ENCODE assay signal across 2 cellular contexts in the genomic region with DNA sequence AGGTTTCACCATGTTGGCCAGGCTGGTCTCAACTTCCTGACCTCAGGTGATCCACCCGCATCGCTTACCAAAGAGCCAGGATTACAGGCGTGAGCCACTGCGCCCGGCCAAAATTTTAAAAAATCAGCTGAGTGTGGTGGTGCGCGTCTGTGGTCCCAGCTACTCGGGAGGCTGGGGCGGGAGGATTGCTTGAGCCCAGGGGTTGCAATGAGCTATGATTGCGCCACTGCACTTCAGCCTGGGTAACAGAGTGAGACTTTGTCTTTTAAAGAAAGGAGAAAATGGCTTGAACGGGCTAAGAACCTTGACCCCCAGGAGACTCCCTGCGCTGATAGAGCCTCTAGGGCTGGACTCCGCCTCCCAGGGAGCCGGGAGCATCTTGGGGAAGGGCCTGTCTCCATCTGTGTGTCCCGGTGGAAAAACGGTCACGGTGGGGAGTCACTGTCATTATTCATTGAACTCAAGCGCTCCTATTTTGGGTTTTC.
TF ChIP-seq lines count a peak whose summit lies in the region.

No MANE protein-coding gene starts in this region.

TF ChIP-seq in K562, 482 proteins besides CTCF, POLR2A, EP300 and RAD21 (continued from another document):
- TF ChIP-seq CHD1 (IDR thresholded peaks at IDR 0.05; ENCODE audit: low read length) (no peak), NFRKB (IDR thresholded peaks at IDR 0.05; ENCODE audit: low read depth) (0 out of 2 replicates have a peak, but pooled peaks have one; percentile 37), HLTF (IDR thresholded peaks at IDR 0.05) (no peak), CEBPB (tag; IDR thresholded peaks at IDR 0.05) (peak; percentile 45; the same call in 1 of the 2 replicates), XRCC3 (IDR thresholded peaks at IDR 0.05) (no peak), HIVEP1 (CRISPR knock-in tag; IDR thresholded peaks at IDR 0.05) (no peak), HDGF (IDR thresholded peaks at IDR 0.05) (0 out of 2 replicates have a peak, but pooled peaks have one; percentile 14)
- TF ChIP-seq, protein P1, sequence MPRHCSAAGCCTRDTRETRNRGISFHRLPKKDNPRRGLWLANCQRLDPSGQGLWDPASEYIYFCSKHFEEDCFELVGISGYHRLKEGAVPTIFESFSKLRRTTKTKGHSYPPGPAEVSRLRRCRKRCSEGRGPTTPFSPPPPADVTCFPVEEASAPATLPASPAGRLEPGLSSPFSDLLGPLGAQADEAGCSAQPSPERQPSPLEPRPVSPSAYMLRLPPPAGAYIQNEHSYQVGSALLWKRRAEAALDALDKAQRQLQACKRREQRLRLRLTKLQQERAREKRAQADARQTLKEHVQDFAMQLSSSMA (CRISPR knock-in tag; IDR thresholded peaks at IDR 0.05), result no peak
- TF ChIP-seq, protein P2, sequence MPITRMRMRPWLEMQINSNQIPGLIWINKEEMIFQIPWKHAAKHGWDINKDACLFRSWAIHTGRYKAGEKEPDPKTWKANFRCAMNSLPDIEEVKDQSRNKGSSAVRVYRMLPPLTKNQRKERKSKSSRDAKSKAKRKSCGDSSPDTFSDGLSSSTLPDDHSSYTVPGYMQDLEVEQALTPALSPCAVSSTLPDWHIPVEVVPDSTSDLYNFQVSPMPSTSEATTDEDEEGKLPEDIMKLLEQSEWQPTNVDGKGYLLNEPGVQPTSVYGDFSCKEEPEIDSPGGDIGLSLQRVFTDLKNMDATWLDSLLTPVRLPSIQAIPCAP (CRISPR knock-in tag; IDR thresholded peaks at IDR 0.05; ENCODE audit: borderline replicate concordance), result no peak

TF ChIP-seq in HepG2, 621 proteins besides CTCF, POLR2A, EP300 and RAD21 (continued from another document and continues in another):
- TF ChIP-seq, protein P3, sequence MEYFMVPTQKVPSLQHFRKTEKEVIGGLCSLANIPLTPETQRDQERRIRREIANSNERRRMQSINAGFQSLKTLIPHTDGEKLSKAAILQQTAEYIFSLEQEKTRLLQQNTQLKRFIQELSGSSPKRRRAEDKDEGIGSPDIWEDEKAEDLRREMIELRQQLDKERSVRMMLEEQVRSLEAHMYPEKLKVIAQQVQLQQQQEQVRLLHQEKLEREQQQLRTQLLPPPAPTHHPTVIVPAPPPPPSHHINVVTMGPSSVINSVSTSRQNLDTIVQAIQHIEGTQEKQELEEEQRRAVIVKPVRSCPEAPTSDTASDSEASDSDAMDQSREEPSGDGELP (IDR thresholded peaks at IDR 0.05; ENCODE audit: borderline replicate concordance, low read depth), result peak; percentile 62; the same call in 1 of the 2 replicates
- TF ChIP-seq CHCHD3 (CRISPR knock-in tag; IDR thresholded peaks at IDR 0.05) (no peak), RBFOX2 (IDR thresholded peaks at IDR 0.05; ENCODE audit: low read depth, low read length) (no peak), HNRNPH1 (optimal IDR thresholded peaks at IDR 0.05; ENCODE audit: low read depth, low read length) (no peak), ZNF33B (CRISPR knock-in tag; IDR thresholded peaks at IDR 0.05) (0 out of 2 replicates have a peak, but pooled peaks have one; percentile 22), ZNF124 (CRISPR knock-in tag; IDR thresholded peaks at IDR 0.05) (no peak), ZNF879 (CRISPR knock-in tag; IDR thresholded peaks at IDR 0.05) (no peak), HNRNPL (IDR thresholded peaks at IDR 0.05; ENCODE audit: low read depth, low read length) (no peak), ZNF616 (CRISPR knock-in tag; IDR thresholded peaks at IDR 0.05; ENCODE audit: low read depth) (no peak), ZNF737 (CRISPR knock-in tag; IDR thresholded peaks at IDR 0.05; ENCODE audit: borderline replicate concordance) (0 out of 2 replicates have a peak, but pooled peaks have one; percentile 36), ZEB1 (IDR thresholded peaks at IDR 0.05; ENCODE audit: insufficient replicate concordance, low read depth) (peak; percentile 60), ZNF878 (CRISPR knock-in tag; IDR thresholded peaks at IDR 0.05) (no peak), ZNF569 (CRISPR knock-in tag; IDR thresholded peaks at IDR 0.05; ENCODE audit: borderline replicate concordance) (no peak), CHD2 (IDR thresholded peaks at IDR 0.05; ENCODE audit: low read depth, low read length) (no peak), ZNF224 (CRISPR knock-in tag; IDR thresholded peaks at IDR 0.05) (peak; percentile 84; the same call in 1 of the 2 replicates), ELF4 (CRISPR knock-in tag; IDR thresholded peaks at IDR 0.05; ENCODE audit: borderline replicate concordance) (no peak), ZNF562 (CRISPR knock-in tag; IDR thresholded peaks at IDR 0.05; ENCODE audit: borderline replicate concordance) (no peak), ZNF484 (CRISPR knock-in tag; IDR thresholded peaks at IDR 0.05; ENCODE audit: borderline replicate concordance, low read depth) (no peak), PHF21A (CRISPR knock-in tag; IDR thresholded peaks at IDR 0.05) (peak; percentile 80), NRL (CRISPR knock-in tag; IDR thresholded peaks at IDR 0.05; ENCODE audit: borderline replicate concordance) (peak; percentile 68; the same call in 1 of the 2 replicates), CEBPG (CRISPR knock-in tag; IDR thresholded peaks at IDR 0.05) (peak; percentile 84), HNF4A (CRISPR knock-in tag; IDR thresholded peaks at IDR 0.05) (peak; percentile 47; the same call in 1 of the 2 replicates), ZNF350 (CRISPR knock-in tag; IDR thresholded peaks at IDR 0.05; ENCODE audit: borderline replicate concordance, low read depth) (peak; percentile 63; the same call in 1 of the 2 replicates), SAP130 (CRISPR knock-in tag; IDR thresholded peaks at IDR 0.05; ENCODE audit: low read depth) (no peak), ZNF331 (CRISPR knock-in tag; IDR thresholded peaks at IDR 0.05) (no peak), CCDC6 (CRISPR knock-in tag; IDR thresholded peaks at IDR 0.05) (no peak), ZNF101 (CRISPR knock-in tag; IDR thresholded peaks at IDR 0.05; ENCODE audit: borderline replicate concordance, low read depth) (no peak), WIZ (CRISPR knock-in tag; IDR thresholded peaks at IDR 0.05) (no peak), POLR2AphosphoS2 (IDR thresholded peaks at IDR 0.05; ENCODE audit: low read depth, low read length) (no peak), TP53 (CRISPR knock-in tag; conservative IDR thresholded peaks at IDR 0.05) (no peak), KDM2A (CRISPR knock-in tag; IDR thresholded peaks at IDR 0.05; ENCODE audit: borderline replicate concordance, low read depth) (no peak), ZSCAN25 (CRISPR knock-in tag; IDR thresholded peaks at IDR 0.05) (no peak; the same call in 1 of the 2 replicates), ZC3H4 (CRISPR knock-in tag; IDR thresholded peaks at IDR 0.05; ENCODE audit: borderline replicate concordance) (peak; percentile 34; the same call in 1 of the 2 replicates)
- TF ChIP-seq, protein P4, sequence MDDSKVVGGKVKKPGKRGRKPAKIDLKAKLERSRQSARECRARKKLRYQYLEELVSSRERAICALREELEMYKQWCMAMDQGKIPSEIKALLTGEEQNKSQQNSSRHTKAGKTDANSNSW (CRISPR knock-in tag; IDR thresholded peaks at IDR 0.05; ENCODE audit: borderline replicate concordance), result no peak
- TF ChIP-seq, protein P5, sequence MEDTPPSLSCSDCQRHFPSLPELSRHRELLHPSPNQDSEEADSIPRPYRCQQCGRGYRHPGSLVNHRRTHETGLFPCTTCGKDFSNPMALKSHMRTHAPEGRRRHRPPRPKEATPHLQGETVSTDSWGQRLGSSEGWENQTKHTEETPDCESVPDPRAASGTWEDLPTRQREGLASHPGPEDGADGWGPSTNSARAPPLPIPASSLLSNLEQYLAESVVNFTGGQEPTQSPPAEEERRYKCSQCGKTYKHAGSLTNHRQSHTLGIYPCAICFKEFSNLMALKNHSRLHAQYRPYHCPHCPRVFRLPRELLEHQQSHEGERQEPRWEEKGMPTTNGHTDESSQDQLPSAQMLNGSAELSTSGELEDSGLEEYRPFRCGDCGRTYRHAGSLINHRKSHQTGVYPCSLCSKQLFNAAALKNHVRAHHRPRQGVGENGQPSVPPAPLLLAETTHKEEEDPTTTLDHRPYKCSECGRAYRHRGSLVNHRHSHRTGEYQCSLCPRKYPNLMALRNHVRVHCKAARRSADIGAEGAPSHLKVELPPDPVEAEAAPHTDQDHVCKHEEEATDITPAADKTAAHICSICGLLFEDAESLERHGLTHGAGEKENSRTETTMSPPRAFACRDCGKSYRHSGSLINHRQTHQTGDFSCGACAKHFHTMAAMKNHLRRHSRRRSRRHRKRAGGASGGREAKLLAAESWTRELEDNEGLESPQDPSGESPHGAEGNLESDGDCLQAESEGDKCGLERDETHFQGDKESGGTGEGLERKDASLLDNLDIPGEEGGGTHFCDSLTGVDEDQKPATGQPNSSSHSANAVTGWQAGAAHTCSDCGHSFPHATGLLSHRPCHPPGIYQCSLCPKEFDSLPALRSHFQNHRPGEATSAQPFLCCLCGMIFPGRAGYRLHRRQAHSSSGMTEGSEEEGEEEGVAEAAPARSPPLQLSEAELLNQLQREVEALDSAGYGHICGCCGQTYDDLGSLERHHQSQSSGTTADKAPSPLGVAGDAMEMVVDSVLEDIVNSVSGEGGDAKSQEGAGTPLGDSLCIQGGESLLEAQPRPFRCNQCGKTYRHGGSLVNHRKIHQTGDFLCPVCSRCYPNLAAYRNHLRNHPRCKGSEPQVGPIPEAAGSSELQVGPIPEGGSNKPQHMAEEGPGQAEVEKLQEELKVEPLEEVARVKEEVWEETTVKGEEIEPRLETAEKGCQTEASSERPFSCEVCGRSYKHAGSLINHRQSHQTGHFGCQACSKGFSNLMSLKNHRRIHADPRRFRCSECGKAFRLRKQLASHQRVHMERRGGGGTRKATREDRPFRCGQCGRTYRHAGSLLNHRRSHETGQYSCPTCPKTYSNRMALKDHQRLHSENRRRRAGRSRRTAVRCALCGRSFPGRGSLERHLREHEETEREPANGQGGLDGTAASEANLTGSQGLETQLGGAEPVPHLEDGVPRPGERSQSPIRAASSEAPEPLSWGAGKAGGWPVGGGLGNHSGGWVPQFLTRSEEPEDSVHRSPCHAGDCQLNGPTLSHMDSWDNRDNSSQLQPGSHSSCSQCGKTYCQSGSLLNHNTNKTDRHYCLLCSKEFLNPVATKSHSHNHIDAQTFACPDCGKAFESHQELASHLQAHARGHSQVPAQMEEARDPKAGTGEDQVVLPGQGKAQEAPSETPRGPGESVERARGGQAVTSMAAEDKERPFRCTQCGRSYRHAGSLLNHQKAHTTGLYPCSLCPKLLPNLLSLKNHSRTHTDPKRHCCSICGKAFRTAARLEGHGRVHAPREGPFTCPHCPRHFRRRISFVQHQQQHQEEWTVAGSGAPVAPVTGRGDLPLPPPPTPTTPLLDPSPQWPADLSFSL (CRISPR knock-in tag; IDR thresholded peaks at IDR 0.05), result no peak
- TF ChIP-seq, protein P6, sequence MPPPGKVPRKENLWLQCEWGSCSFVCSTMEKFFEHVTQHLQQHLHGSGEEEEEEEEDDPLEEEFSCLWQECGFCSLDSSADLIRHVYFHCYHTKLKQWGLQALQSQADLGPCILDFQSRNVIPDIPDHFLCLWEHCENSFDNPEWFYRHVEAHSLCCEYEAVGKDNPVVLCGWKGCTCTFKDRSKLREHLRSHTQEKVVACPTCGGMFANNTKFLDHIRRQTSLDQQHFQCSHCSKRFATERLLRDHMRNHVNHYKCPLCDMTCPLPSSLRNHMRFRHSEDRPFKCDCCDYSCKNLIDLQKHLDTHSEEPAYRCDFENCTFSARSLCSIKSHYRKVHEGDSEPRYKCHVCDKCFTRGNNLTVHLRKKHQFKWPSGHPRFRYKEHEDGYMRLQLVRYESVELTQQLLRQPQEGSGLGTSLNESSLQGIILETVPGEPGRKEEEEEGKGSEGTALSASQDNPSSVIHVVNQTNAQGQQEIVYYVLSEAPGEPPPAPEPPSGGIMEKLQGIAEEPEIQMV (CRISPR knock-in tag; IDR thresholded peaks at IDR 0.05; ENCODE audit: low read depth), result no peak
- TF ChIP-seq, protein P7, sequence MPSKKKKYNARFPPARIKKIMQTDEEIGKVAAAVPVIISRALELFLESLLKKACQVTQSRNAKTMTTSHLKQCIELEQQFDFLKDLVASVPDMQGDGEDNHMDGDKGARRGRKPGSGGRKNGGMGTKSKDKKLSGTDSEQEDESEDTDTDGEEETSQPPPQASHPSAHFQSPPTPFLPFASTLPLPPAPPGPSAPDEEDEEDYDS (CRISPR knock-in tag; IDR thresholded peaks at IDR 0.05), result no peak
- TF ChIP-seq, protein P8, sequence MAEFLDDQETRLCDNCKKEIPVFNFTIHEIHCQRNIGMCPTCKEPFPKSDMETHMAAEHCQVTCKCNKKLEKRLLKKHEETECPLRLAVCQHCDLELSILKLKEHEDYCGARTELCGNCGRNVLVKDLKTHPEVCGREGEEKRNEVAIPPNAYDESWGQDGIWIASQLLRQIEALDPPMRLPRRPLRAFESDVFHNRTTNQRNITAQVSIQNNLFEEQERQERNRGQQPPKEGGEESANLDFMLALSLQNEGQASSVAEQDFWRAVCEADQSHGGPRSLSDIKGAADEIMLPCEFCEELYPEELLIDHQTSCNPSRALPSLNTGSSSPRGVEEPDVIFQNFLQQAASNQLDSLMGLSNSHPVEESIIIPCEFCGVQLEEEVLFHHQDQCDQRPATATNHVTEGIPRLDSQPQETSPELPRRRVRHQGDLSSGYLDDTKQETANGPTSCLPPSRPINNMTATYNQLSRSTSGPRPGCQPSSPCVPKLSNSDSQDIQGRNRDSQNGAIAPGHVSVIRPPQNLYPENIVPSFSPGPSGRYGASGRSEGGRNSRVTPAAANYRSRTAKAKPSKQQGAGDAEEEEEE (CRISPR knock-in tag; IDR thresholded peaks at IDR 0.05; ENCODE audit: borderline replicate concordance), result no peak
- TF ChIP-seq, protein P9, sequence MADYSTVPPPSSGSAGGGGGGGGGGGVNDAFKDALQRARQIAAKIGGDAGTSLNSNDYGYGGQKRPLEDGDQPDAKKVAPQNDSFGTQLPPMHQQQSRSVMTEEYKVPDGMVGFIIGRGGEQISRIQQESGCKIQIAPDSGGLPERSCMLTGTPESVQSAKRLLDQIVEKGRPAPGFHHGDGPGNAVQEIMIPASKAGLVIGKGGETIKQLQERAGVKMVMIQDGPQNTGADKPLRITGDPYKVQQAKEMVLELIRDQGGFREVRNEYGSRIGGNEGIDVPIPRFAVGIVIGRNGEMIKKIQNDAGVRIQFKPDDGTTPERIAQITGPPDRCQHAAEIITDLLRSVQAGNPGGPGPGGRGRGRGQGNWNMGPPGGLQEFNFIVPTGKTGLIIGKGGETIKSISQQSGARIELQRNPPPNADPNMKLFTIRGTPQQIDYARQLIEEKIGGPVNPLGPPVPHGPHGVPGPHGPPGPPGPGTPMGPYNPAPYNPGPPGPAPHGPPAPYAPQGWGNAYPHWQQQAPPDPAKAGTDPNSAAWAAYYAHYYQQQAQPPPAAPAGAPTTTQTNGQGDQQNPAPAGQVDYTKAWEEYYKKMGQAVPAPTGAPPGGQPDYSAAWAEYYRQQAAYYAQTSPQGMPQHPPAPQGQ (CRISPR knock-in tag; IDR thresholded peaks at IDR 0.05; ENCODE audit: borderline replicate concordance), result no peak
- TF ChIP-seq, protein P10, sequence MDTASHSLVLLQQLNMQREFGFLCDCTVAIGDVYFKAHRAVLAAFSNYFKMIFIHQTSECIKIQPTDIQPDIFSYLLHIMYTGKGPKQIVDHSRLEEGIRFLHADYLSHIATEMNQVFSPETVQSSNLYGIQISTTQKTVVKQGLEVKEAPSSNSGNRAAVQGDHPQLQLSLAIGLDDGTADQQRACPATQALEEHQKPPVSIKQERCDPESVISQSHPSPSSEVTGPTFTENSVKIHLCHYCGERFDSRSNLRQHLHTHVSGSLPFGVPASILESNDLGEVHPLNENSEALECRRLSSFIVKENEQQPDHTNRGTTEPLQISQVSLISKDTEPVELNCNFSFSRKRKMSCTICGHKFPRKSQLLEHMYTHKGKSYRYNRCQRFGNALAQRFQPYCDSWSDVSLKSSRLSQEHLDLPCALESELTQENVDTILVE (CRISPR knock-in tag; IDR thresholded peaks at IDR 0.05), result no peak
